ENCODE assay signal across 10 cellular contexts in genomic region chr4:139018501-139018900, GRCh38. TPM values are rescaled to one million over a fixed set of nuclear protein-coding genes. Genes with fewer than 3 reads are reported as not detected.
DNase-seq lines count a peak whose midpoint lies in the region; ATAC-seq and TF ChIP-seq lines count a peak whose summit lies in the region.
"Had no signal": no experiment of that assay in that cellular context is flagged by ENCODE, and none has a peak within 500 bp of the region (broad histone marks: within the 10 kb centered on the region; RNA-seq: fewer than 3 reads in every experiment).

No MANE protein-coding gene starts in this region.

- DNase-seq in activated T-cell treated with anti-CD3 and anti-CD28 coated beads, Interleukin-2, amount 50 U/mL, for 72 hours: no peak
- no peak for DNase-seq in activated T-cell treated with anti-CD3 and anti-CD28 coated beads, Interleukin-2, amount 50 U/mL, for 48 hours
- DNase-seq in SK-N-MC (ENCODE audit: low read depth, low spot score): no peak
- DNase-seq in fibroblast of mammary gland (ENCODE audit: low read depth): peak; percentile 62
- DNase-seq in DMS114 treated with DMSO at 0.1 percent for 48 hours (lab: John Stamatoyannopoulos, UW; ENCODE audit: unreplicated experiment): no peak
- DNase-seq: amniotic stem cell, NCI-H510A treated with DMSO at 0.1 percent for 48 hours had no signal

- no peaks in the 10 kb centered on the region for H3K27me3 Mint-ChIP-seq in activated T-cell treated with anti-CD3 and anti-CD28 coated beads, Interleukin-2, amount 50 U/mL, for 72 hours (ENCODE audit: low read depth)

- H3K4me3 ChIP-seq in SK-N-MC (peak overlapping the region; percentile 54), fibroblast of mammary gland (ENCODE audit: control insufficient read depth, low read depth, low read length) (no peak overlapping the region), subcutaneous abdominal adipose tissue (ENCODE audit: low read depth in 1 of 5, low read length in 5 of 5) (peak overlapping the region; percentile 27 to 96 (median 52))

- H3K27me3 ChIP-seq in subcutaneous abdominal adipose tissue (ENCODE audit: control insufficient read depth in 5 of 5, insufficient read depth in 4 of 5, low read length in 5 of 5): no peaks in the 10 kb centered on the region

- ATAC-seq in activated T-cell treated with anti-CD3 and anti-CD28 coated beads, Interleukin-2, amount 50 U/mL, for 72 hours (replicated peaks in 1 of 2): no peak
- ATAC-seq in HG03108 (IDR thresholded peaks at IDR 0.05; ENCODE audit: unreplicated experiment) (no peak), GM18873 (IDR thresholded peaks at IDR 0.05; ENCODE audit: low FRiP score, unreplicated experiment) (no peak)

- peaks cover 1 to 6% of the 10 kb centered on the region in 2 donors for H3K36me3 Mint-ChIP-seq in activated T-cell treated with anti-CD3 and anti-CD28 coated beads, Interleukin-2, amount 50 U/mL, for 72 hours (ENCODE audit: insufficient read depth in 2 of 2)

- peaks cover 6% of the 10 kb centered on the region for H3K36me3 ChIP-seq in SK-N-MC (ENCODE audit: insufficient read depth, low read length)
- peaks cover 0 to 4% (median 0%) of the 10 kb centered on the region in 5 donors for H3K36me3 ChIP-seq in subcutaneous abdominal adipose tissue (ENCODE audit: control insufficient read depth in 5 of 5, insufficient read depth in 5 of 5, low read length in 5 of 5)

- H3K9me3 ChIP-seq in SK-N-MC (ENCODE audit: low read depth, low read length) (no peaks in the 10 kb centered on the region), subcutaneous abdominal adipose tissue (ENCODE audit: control insufficient read depth in 5 of 5, low read length in 5 of 5) (no peaks in the 10 kb centered on the region)

- peak overlapping the region; percentile 36 for H3K27ac Mint-ChIP-seq in activated T-cell treated with anti-CD3 and anti-CD28 coated beads, Interleukin-2, amount 50 U/mL, for 72 hours

- H3K4me3 Mint-ChIP-seq in activated T-cell treated with anti-CD3 and anti-CD28 coated beads, Interleukin-2, amount 50 U/mL, for 72 hours: peak overlapping the region; percentile 2 to 59

- H3K9me3 Mint-ChIP-seq in activated T-cell treated with anti-CD3 and anti-CD28 coated beads, Interleukin-2, amount 50 U/mL, for 72 hours: no peaks in the 10 kb centered on the region

- H3K9ac ChIP-seq in SK-N-MC (ENCODE audit: insufficient read length): no peak overlapping the region
- peak overlapping the region in 2 of 5 donors; percentile 14 to 59 for H3K9ac ChIP-seq in subcutaneous abdominal adipose tissue (ENCODE audit: low read length in 5 of 5)

- H3K27ac ChIP-seq in SK-N-MC (peak overlapping the region; percentile 37; the same call in 1 of the 2 replicates), subcutaneous abdominal adipose tissue (ENCODE audit: low read depth, low read length) (peak overlapping the region; percentile 73)

- H3K4me1 ChIP-seq in subcutaneous abdominal adipose tissue (ENCODE audit: control insufficient read depth in 5 of 5, insufficient read depth in 5 of 5, low read length in 5 of 5): peaks cover 8 to 49% (median 38%) of the 10 kb centered on the region in 5 donors

- peaks cover 47% of the 10 kb centered on the region for H3K4me1 Mint-ChIP-seq in activated T-cell treated with anti-CD3 and anti-CD28 coated beads, Interleukin-2, amount 50 U/mL, for 72 hours (ENCODE audit: low read depth)

- TF ChIP-seq CTCF in fibroblast of mammary gland (conservative IDR thresholded peaks at IDR 0.05; ENCODE audit: control insufficient read depth, insufficient read depth, low read depth, low read length): no peak

RNA-seq across cellular contexts. Expression of gene NOCT, which starts 2.9 kb away (rescaled TPM):
- 10 to 100 TPM; 10.3 to 11.4 TPM for total RNA-seq in activated T-cell treated with anti-CD3 and anti-CD28 coated beads, Interleukin-2, amount 50 U/mL, for 72 hours
